In genomic region chr6:47836046-47836445, GRCh38 we compare ENCODE assay signal across 28 cellular contexts. TPM values are rescaled to one million over a fixed set of nuclear protein-coding genes. Genes with fewer than 3 reads are reported as not detected.
DNase-seq lines count a peak whose midpoint lies in the region; ATAC-seq and TF ChIP-seq lines count a peak whose summit lies in the region.
"Had no signal": no experiment of that assay in that cellular context is flagged by ENCODE, and none has a peak within 500 bp of the region (broad histone marks: within the 10 kb centered on the region; RNA-seq: fewer than 3 reads in every experiment).

No MANE protein-coding gene starts in this region.

- no peak for DNase-seq in activated CD4-positive, alpha-beta T cell treated with anti-CD3 and anti-CD28 coated beads for 36 hours
- DNase-seq in activated CD4-positive, alpha-beta T cell treated with anti-CD3 and anti-CD28 coated beads, Interleukin-2, amount 10 ng/mL, durations not matched to agents 7 days and 5 days, result no peak
- DNase-seq in LHCN-M2 (ENCODE audit: low read depth), result peak; percentile 43
- no peak for DNase-seq in stimulated activated naive CD8-positive, alpha-beta T cell treated with anti-CD3 and anti-CD28 coated beads, Interleukin-15, Interleukin-2, amounts not matched to agents 100 U/mL and 50 U/mL, for 24 hours
- no peak for DNase-seq in activated CD4-positive, alpha-beta memory T cell treated with anti-CD3 and anti-CD28 coated beads, Interleukin-2, amount 10 ng/mL, durations not matched to agents 7 days and 5 days
- DNase-seq in right atrium auricular region (ENCODE audit: low spot score), result no peak
- DNase-seq: activated gamma-delta T cell; amniotic stem cell; caudate nucleus; DMS79 treated with DMSO at 0.1 percent for 48 hours; GM23248; hypothalamus; NCI-H1092 treated with DMSO at 0.1 percent for 48 hours; NCI-H524; right lobe of liver; RPMI8226; stimulated activated naive B cell treated with anti-CD40 and anti-IgM and Interleukin-4, amounts not matched to agents 10 μg/mL and 1 μg/mL and 100 μg/mL, for 72 hours; T-helper 9 cell had no signal

- POLR2A ChIA-PET in activated CD4-positive, alpha-beta T cell treated with anti-CD3 and anti-CD28 coated beads for 36 hours (lab: Charles Lee), result no interaction called here
- POLR2A ChIA-PET in activated CD4-positive, alpha-beta T cell treated with anti-CD3 and anti-CD28 coated beads, Interleukin-2, amount 10 ng/mL, durations not matched to agents 7 days and 5 days (lab: Charles Lee), result no interaction called here
- POLR2A ChIA-PET in activated CD4-positive, alpha-beta memory T cell treated with anti-CD3 and anti-CD28 coated beads, Interleukin-2, amount 10 ng/mL, durations not matched to agents 7 days and 5 days (lab: Charles Lee), result no interaction called here

- H3K27ac Mint-ChIP-seq in activated CD4-positive, alpha-beta T cell treated with anti-CD3 and anti-CD28 coated beads for 36 hours, result no peak overlapping the region
- H3K27ac Mint-ChIP-seq in activated CD4-positive, alpha-beta T cell treated with anti-CD3 and anti-CD28 coated beads, Interleukin-2, amount 10 ng/mL, durations not matched to agents 7 days and 5 days, result no peak overlapping the region
- no peak overlapping the region for H3K27ac Mint-ChIP-seq in activated CD4-positive, alpha-beta memory T cell treated with anti-CD3 and anti-CD28 coated beads, Interleukin-2, amount 10 ng/mL, durations not matched to agents 7 days and 5 days
- H3K27ac Mint-ChIP-seq: stimulated activated naive B cell treated with anti-CD40 and anti-IgM and Interleukin-4, amounts not matched to agents 10 μg/mL and 1 μg/mL and 100 μg/mL, for 72 hours; type B pancreatic cell had no signal

- no peaks in the 10 kb centered on the region for H3K27me3 ChIP-seq in right atrium auricular region
- H3K27me3 ChIP-seq: right lobe of liver had no signal

- H3K36me3 Mint-ChIP-seq in activated CD4-positive, alpha-beta T cell treated with anti-CD3 and anti-CD28 coated beads for 36 hours (ENCODE audit: low read depth), result no peaks in the 10 kb centered on the region
- H3K36me3 Mint-ChIP-seq in activated CD4-positive, alpha-beta T cell treated with anti-CD3 and anti-CD28 coated beads, Interleukin-2, amount 10 ng/mL, durations not matched to agents 7 days and 5 days (ENCODE audit: low read depth), result no peaks in the 10 kb centered on the region
- H3K36me3 Mint-ChIP-seq in activated CD4-positive, alpha-beta memory T cell treated with anti-CD3 and anti-CD28 coated beads, Interleukin-2, amount 10 ng/mL, durations not matched to agents 7 days and 5 days (ENCODE audit: low read depth), result no peaks in the 10 kb centered on the region
- H3K36me3 Mint-ChIP-seq: stimulated activated naive B cell treated with anti-CD40 and anti-IgM and Interleukin-4, amounts not matched to agents 10 μg/mL and 1 μg/mL and 100 μg/mL, for 72 hours; type B pancreatic cell had no signal

- intact Hi-C loops in activated CD4-positive, alpha-beta T cell treated with anti-CD3 and anti-CD28 coated beads for 36 hours (cut with DNase I, micrococcal nuclease), result no loop called here

- ATAC-seq in activated CD4-positive, alpha-beta T cell treated with anti-CD3 and anti-CD28 coated beads for 36 hours, result peak; percentile 71
- ATAC-seq in HG02642 (IDR thresholded peaks at IDR 0.05; ENCODE audit: poor library complexity, unreplicated experiment), result peak; percentile 54
- peak; percentile 48 for ATAC-seq in stimulated activated naive CD8-positive, alpha-beta T cell treated with anti-CD3 and anti-CD28 coated beads, Interleukin-15, Interleukin-2, amounts not matched to agents 100 U/mL and 50 U/mL, for 24 hours
- no peak for ATAC-seq in HG03520 (IDR thresholded peaks at IDR 0.05; ENCODE audit: unreplicated experiment)
- ATAC-seq: right lobe of liver had no signal

- H3K4me1 ChIP-seq in right atrium auricular region, result no peaks in the 10 kb centered on the region
- H3K4me1 ChIP-seq: right lobe of liver had no signal

- H3K27ac ChIP-seq in right atrium auricular region, result no peak overlapping the region
- H3K27ac ChIP-seq: 22Rv1, GM23248, KMS-11, right lobe of liver had no signal

- no peak for TF ChIP-seq CTCF in right atrium auricular region (IDR thresholded peaks at IDR 0.05)

- no peaks in the 10 kb centered on the region for H3K9me3 ChIP-seq in right atrium auricular region
- H3K9me3 ChIP-seq: right lobe of liver had no signal

- peaks cover 8% of the 10 kb centered on the region for H3K4me1 Mint-ChIP-seq in activated CD4-positive, alpha-beta T cell treated with anti-CD3 and anti-CD28 coated beads for 36 hours
- no peaks in the 10 kb centered on the region for H3K4me1 Mint-ChIP-seq in activated CD4-positive, alpha-beta T cell treated with anti-CD3 and anti-CD28 coated beads, Interleukin-2, amount 10 ng/mL, durations not matched to agents 7 days and 5 days
- no peaks in the 10 kb centered on the region for H3K4me1 Mint-ChIP-seq in activated CD4-positive, alpha-beta memory T cell treated with anti-CD3 and anti-CD28 coated beads, Interleukin-2, amount 10 ng/mL, durations not matched to agents 7 days and 5 days
- H3K4me1 Mint-ChIP-seq: stimulated activated naive B cell treated with anti-CD40 and anti-IgM and Interleukin-4, amounts not matched to agents 10 μg/mL and 1 μg/mL and 100 μg/mL, for 72 hours had no signal

- CTCF ChIA-PET in activated CD4-positive, alpha-beta T cell treated with anti-CD3 and anti-CD28 coated beads for 36 hours (lab: Charles Lee), result no interaction called here
- CTCF ChIA-PET in activated CD4-positive, alpha-beta T cell treated with anti-CD3 and anti-CD28 coated beads, Interleukin-2, amount 10 ng/mL, durations not matched to agents 7 days and 5 days (lab: Charles Lee), result no interaction called here
- CTCF ChIA-PET in activated CD4-positive, alpha-beta memory T cell treated with anti-CD3 and anti-CD28 coated beads, Interleukin-2, amount 10 ng/mL, durations not matched to agents 7 days and 5 days (lab: Charles Lee), result no interaction called here

- H3K9me3 Mint-ChIP-seq in activated CD4-positive, alpha-beta T cell treated with anti-CD3 and anti-CD28 coated beads for 36 hours (ENCODE audit: low read depth), result peaks cover 3% of the 10 kb centered on the region
- no peaks in the 10 kb centered on the region for H3K9me3 Mint-ChIP-seq in activated CD4-positive, alpha-beta T cell treated with anti-CD3 and anti-CD28 coated beads, Interleukin-2, amount 10 ng/mL, durations not matched to agents 7 days and 5 days
- H3K9me3 Mint-ChIP-seq in activated CD4-positive, alpha-beta memory T cell treated with anti-CD3 and anti-CD28 coated beads, Interleukin-2, amount 10 ng/mL, durations not matched to agents 7 days and 5 days, result no peaks in the 10 kb centered on the region
- H3K9me3 Mint-ChIP-seq: type B pancreatic cell had no signal

- H3K36me3 ChIP-seq in right atrium auricular region, result no peaks in the 10 kb centered on the region
- H3K36me3 ChIP-seq: right lobe of liver had no signal

- H3K4me3 ChIP-seq in right atrium auricular region, result no peak overlapping the region
- H3K4me3 ChIP-seq: GM23248, right lobe of liver had no signal

- H3K4me3 Mint-ChIP-seq in activated CD4-positive, alpha-beta T cell treated with anti-CD3 and anti-CD28 coated beads for 36 hours, result no peak overlapping the region
- H3K4me3 Mint-ChIP-seq in activated CD4-positive, alpha-beta T cell treated with anti-CD3 and anti-CD28 coated beads, Interleukin-2, amount 10 ng/mL, durations not matched to agents 7 days and 5 days, result no peak overlapping the region
- no peak overlapping the region for H3K4me3 Mint-ChIP-seq in activated CD4-positive, alpha-beta memory T cell treated with anti-CD3 and anti-CD28 coated beads, Interleukin-2, amount 10 ng/mL, durations not matched to agents 7 days and 5 days
- H3K4me3 Mint-ChIP-seq: stimulated activated naive B cell treated with anti-CD40 and anti-IgM and Interleukin-4, amounts not matched to agents 10 μg/mL and 1 μg/mL and 100 μg/mL, for 72 hours; type B pancreatic cell had no signal

- H3K27me3 Mint-ChIP-seq in activated CD4-positive, alpha-beta T cell treated with anti-CD3 and anti-CD28 coated beads for 36 hours, result peaks cover 17% of the 10 kb centered on the region
- peaks cover 6% of the 10 kb centered on the region for H3K27me3 Mint-ChIP-seq in activated CD4-positive, alpha-beta T cell treated with anti-CD3 and anti-CD28 coated beads, Interleukin-2, amount 10 ng/mL, durations not matched to agents 7 days and 5 days
- no peaks in the 10 kb centered on the region for H3K27me3 Mint-ChIP-seq in activated CD4-positive, alpha-beta memory T cell treated with anti-CD3 and anti-CD28 coated beads, Interleukin-2, amount 10 ng/mL, durations not matched to agents 7 days and 5 days
- H3K27me3 Mint-ChIP-seq: type B pancreatic cell had no signal

RNA-seq across cellular contexts. Expression of gene OPN5, which starts 54.2 kb away (rescaled TPM):
- total RNA-seq in activated CD4-positive, alpha-beta T cell treated with anti-CD3 and anti-CD28 coated beads for 36 hours, result not detected
- total RNA-seq in activated CD4-positive, alpha-beta T cell treated with anti-CD3 and anti-CD28 coated beads, Interleukin-2, amount 10 ng/mL, durations not matched to agents 7 days and 5 days, result not detected
- total RNA-seq in LHCN-M2 (2014; rRNA removed) (not detected in 2 replicates), right atrium auricular region (not detected)
- polyA plus RNA-seq in LHCN-M2 (2012), result not detected
- not detected for total RNA-seq in activated CD4-positive, alpha-beta memory T cell treated with anti-CD3 and anti-CD28 coated beads, Interleukin-2, amount 10 ng/mL, durations not matched to agents 7 days and 5 days
- total RNA-seq: epithelial cell of proximal tubule, frontal cortex, GM23248, lung microvascular endothelial cell, osteocyte, right lobe of liver had no signal
- polyA plus RNA-seq: GM23248, keratinocyte had no signal
